29 cellular contexts compared by ENCODE assay signal in the genomic region with DNA sequence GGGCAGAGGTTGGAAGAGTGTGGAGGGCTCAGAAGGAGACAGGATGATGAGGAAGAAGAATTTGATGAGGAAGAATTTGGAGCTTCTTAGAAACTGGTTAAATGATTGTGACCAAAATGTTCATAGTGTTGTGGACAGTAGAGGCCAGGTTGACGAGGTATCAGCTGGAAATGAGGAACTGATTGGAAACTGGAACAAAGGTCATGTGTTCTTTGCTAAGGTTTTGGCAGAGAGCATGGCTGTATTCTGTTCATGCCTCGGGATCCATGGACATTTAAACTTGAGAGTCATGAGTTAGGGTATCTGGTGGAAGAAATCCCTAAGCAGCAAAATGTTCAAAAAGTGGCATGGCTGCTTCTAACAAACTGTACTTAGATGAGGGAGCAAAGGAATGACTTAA.
"Had no signal": no experiment of that assay in that cellular context is flagged by ENCODE, and none has a peak within 500 bp of the region (broad histone marks: within the 10 kb centered on the region; RNA-seq: fewer than 3 reads in every experiment).

No MANE protein-coding gene starts in this region.

- H3K4me1 ChIP-seq: ascending aorta had no signal

- H3K27ac Mint-ChIP-seq: activated CD4-positive, alpha-beta T cell treated with anti-CD3 and anti-CD28 coated beads for 36 hours; activated CD4-positive, alpha-beta T cell treated with anti-CD3 and anti-CD28 coated beads, Interleukin-2, amount 10 ng/mL, durations not matched to agents 7 days and 5 days; activated CD8-positive, alpha-beta T cell treated with anti-CD3 and anti-CD28 coated beads, Interleukin-2, amount 10 ng/mL, durations not matched to agents 7 days and 5 days; activated naive CD4-positive, alpha-beta T cell treated with anti-CD3 and anti-CD28 coated beads, Interleukin-2, amount 10 ng/mL, durations not matched to agents 7 days and 5 days; activated naive CD8-positive, alpha-beta T cell; activated T-helper 1 cell treated with anti-CD3 and anti-CD28 coated beads, Interleukin-12 subunit alpha, Interleukin-12 subunit beta, Interleukin-2, Interleukin-4 antibody, amounts not matched to agents 30 ng/mL and 10 ng/mL and 1 ng/mL, durations not matched to agents 14 hours and 24 hours and 36 hours; WTC11 had no signal

- DNase-seq: activated CD4-positive, alpha-beta T cell treated with anti-CD3 and anti-CD28 coated beads for 36 hours; activated CD4-positive, alpha-beta T cell treated with anti-CD3 and anti-CD28 coated beads, Interleukin-2, amount 10 ng/mL, durations not matched to agents 7 days and 5 days; activated CD4-positive, alpha-beta T cell treated with anti-CD3 and anti-CD28 coated beads, Interleukin-2, amount 50 U/mL, for 48 hours; activated CD8-positive, alpha-beta T cell treated with anti-CD3 and anti-CD28 coated beads, Interleukin-2, amount 10 ng/mL, durations not matched to agents 7 days and 5 days; activated gamma-delta T cell treated with Interleukin-2 at 50 U/mL for 16 hours; activated naive CD4-positive, alpha-beta T cell treated with anti-CD3 and anti-CD28 coated beads, Interleukin-2, amount 10 ng/mL, durations not matched to agents 7 days and 5 days; activated T-cell treated with anti-CD3 and anti-CD28 coated beads, Interleukin-2, amount 50 U/mL, for 4 hours; amygdala; NCI-H1048; NCI-H1105 treated with DMSO at 0.1 percent for 48 hours; NCI-H1436; NCI-H1694; NCI-H1930; NCI-H2081 treated with DMSO at 0.1 percent for 48 hours; NCI-H524 treated with DMSO at 0.1 percent for 48 hours; NCI-H748 treated with DMSO at 0.1 percent for 48 hours; NK-92 treated with Interleukin-12 subunit alpha and Interleukin-12 subunit beta, amount 100 ng/mL, for 24 hours; PC-9; Right ventricle myocardium superior; SW 1271; T-helper 1 cell had no signal

- H3K27ac ChIP-seq: ascending aorta, KMS-11, PC-9 had no signal

- H3K9ac ChIP-seq: KMS-11 had no signal

- H3K9me3 Mint-ChIP-seq: central memory CD8-positive, alpha-beta T cell had no signal

- H3K27me3 ChIP-seq: ascending aorta had no signal

- H3K4me2 ChIP-seq: KMS-11, PC-9 had no signal

- H3K4me3 Mint-ChIP-seq: activated CD4-positive, alpha-beta T cell treated with anti-CD3 and anti-CD28 coated beads for 36 hours; activated CD4-positive, alpha-beta T cell treated with anti-CD3 and anti-CD28 coated beads, Interleukin-2, amount 10 ng/mL, durations not matched to agents 7 days and 5 days; activated CD8-positive, alpha-beta T cell treated with anti-CD3 and anti-CD28 coated beads, Interleukin-2, amount 10 ng/mL, durations not matched to agents 7 days and 5 days; activated naive CD4-positive, alpha-beta T cell treated with anti-CD3 and anti-CD28 coated beads, Interleukin-2, amount 10 ng/mL, durations not matched to agents 7 days and 5 days; activated naive CD8-positive, alpha-beta T cell; activated T-cell treated with anti-CD3 and anti-CD28 coated beads, Interleukin-2, amount 50 U/mL, for 4 hours; activated T-helper 1 cell treated with anti-CD3 and anti-CD28 coated beads, Interleukin-12 subunit alpha, Interleukin-12 subunit beta, Interleukin-2, Interleukin-4 antibody, amounts not matched to agents 30 ng/mL and 10 ng/mL and 1 ng/mL, durations not matched to agents 14 hours and 24 hours and 36 hours; central memory CD8-positive, alpha-beta T cell; WTC11 had no signal

- ATAC-seq: activated CD4-positive, alpha-beta T cell treated with anti-CD3 and anti-CD28 coated beads for 36 hours; activated CD4-positive, CD25-positive, alpha-beta regulatory T cell treated with anti-CD3 and anti-CD28 coated beads, Interleukin-2, amount 50 U/mL, for 24 hours; activated CD8-positive, alpha-beta T cell treated with anti-CD3 and anti-CD28 coated beads, Interleukin-2, amount 10 ng/mL, durations not matched to agents 7 days and 5 days; activated T-cell treated with anti-CD3 and anti-CD28 coated beads, Interleukin-2, amount 50 U/mL, for 4 hours; WTC11 had no signal

- H2AFZ ChIP-seq: PC-9 had no signal

- H3K4me3 ChIP-seq: ascending aorta, cardiac muscle cell, PC-9 had no signal

- H3K4me1 Mint-ChIP-seq: activated CD4-positive, alpha-beta T cell treated with anti-CD3 and anti-CD28 coated beads for 36 hours; central memory CD8-positive, alpha-beta T cell had no signal

- H3K36me3 ChIP-seq: ascending aorta, cardiac muscle cell had no signal
